Comparison of ENCODE assay signal across 9 cellular contexts in genomic region chr5:63125862-63126261, GRCh38.
DNase-seq lines count a peak whose midpoint lies in the region; ATAC-seq and TF ChIP-seq lines count a peak whose summit lies in the region.
"Had no signal": no experiment of that assay in that cellular context is flagged by ENCODE, and none has a peak within 500 bp of the region (broad histone marks: within the 10 kb centered on the region; RNA-seq: fewer than 3 reads in every experiment).

No MANE protein-coding gene starts in this region.

- no peaks in the 10 kb centered on the region for H3K9me3 Mint-ChIP-seq in type B pancreatic cell

- TF ChIP-seq CTCF in fibroblast of the aortic adventitia (IDR thresholded peaks at IDR 0.05; ENCODE audit: insufficient read depth, low read length) = peak; percentile 63
- peak; percentile 61 for TF ChIP-seq CTCF in type B pancreatic cell (conservative IDR thresholded peaks at IDR 0.05)

- H3K36me3 Mint-ChIP-seq in type B pancreatic cell = no peaks in the 10 kb centered on the region

- H3K27ac Mint-ChIP-seq in type B pancreatic cell = no peak overlapping the region

- H3K4me3 ChIP-seq in fibroblast of the aortic adventitia (ENCODE audit: low read depth, low read length) = no peak overlapping the region
- H3K4me3 ChIP-seq: SJCRH30 had no signal

- ATAC-seq in GM18909 (IDR thresholded peaks at IDR 0.05; ENCODE audit: poor library complexity, unreplicated experiment) (peak; percentile 84), HG03097 (IDR thresholded peaks at IDR 0.05; ENCODE audit: low FRiP score, unreplicated experiment) (peak; percentile 71)

- no peaks in the 10 kb centered on the region for H3K4me1 Mint-ChIP-seq in type B pancreatic cell (ENCODE audit: unreplicated experiment)

- peaks cover 3% of the 10 kb centered on the region for H3K27me3 Mint-ChIP-seq in type B pancreatic cell

- DNase-seq in CMK (ENCODE audit: low read depth) (peak; percentile 34), OCI-M1 (lab: John Stamatoyannopoulos, UW) (peak; percentile 90), fibroblast of the aortic adventitia (ENCODE audit: low read depth) (peak; percentile 52), type B pancreatic cell (ENCODE audit: extremely low spot score, unreplicated experiment) (no peak), NK-92 (lab: John Stamatoyannopoulos, UW; ENCODE audit: unreplicated experiment) (no peak), T-helper 9 cell (no peak)

- H3K4me3 Mint-ChIP-seq in type B pancreatic cell = no peak overlapping the region

Comparison
In these comparisons a context has a peak if more than half of its experiments do, and no peak if none do; other contexts are left out.
1. DNase-seq: peak in CMK (single experiment), OCI-M1 (single experiment) and fibroblast of the aortic adventitia (single experiment); none in type B pancreatic cell (single experiment), NK-92 (single experiment) and T-helper 9 cell (single experiment).